21 cellular contexts compared by ENCODE assay signal in the genomic region with DNA sequence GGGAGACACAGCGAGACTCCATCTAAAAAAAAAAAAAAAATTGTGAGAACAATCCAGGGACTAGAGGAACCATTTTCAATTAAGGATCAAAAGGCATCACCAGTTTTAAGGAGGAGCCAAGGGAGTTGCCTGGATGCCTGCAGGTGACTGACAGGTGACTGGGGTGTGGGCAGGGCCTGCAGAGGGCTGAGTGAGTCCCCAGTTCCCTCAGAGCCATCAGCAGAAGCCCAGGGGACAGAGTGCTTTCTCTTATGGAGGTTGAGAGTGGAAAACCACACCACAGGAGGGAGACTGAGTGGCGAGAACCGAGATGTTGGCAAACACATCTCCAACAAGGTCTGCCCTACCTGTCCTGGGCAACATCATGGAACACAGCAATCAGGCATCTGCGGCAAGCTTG.
"Had no signal": no experiment of that assay in that cellular context is flagged by ENCODE, and none has a peak within 500 bp of the region (broad histone marks: within the 10 kb centered on the region; RNA-seq: fewer than 3 reads in every experiment).

No MANE protein-coding gene starts in this region.

- DNase-seq: activated CD4-positive, alpha-beta T cell treated with anti-CD3 and anti-CD28 coated beads, Interleukin-2, amount 10 ng/mL, durations not matched to agents 7 days and 5 days; activated CD8-positive, alpha-beta T cell treated with anti-CD3 and anti-CD28 coated beads, Interleukin-2, amount 10 ng/mL, durations not matched to agents 7 days and 5 days; activated naive CD4-positive, alpha-beta T cell treated with anti-CD3 and anti-CD28 coated beads, Interleukin-2, amount 10 ng/mL, durations not matched to agents 7 days and 5 days; activated naive CD8-positive, alpha-beta T cell treated with anti-CD3 and anti-CD28 coated beads, Interleukin-2, amount 50 U/mL, for 24 hours; activated T-cell treated with anti-CD3 and anti-CD28 coated beads, Interleukin-2, amount 50 U/mL, for 24 hours; brain microvascular endothelial cell; central memory CD4-positive, alpha-beta T cell; colonic mucosa; foreskin keratinocyte; hippocampal formation; kidney; left lung; nephron progenitor cell; occipital lobe; retina; stimulated activated CD4-positive, alpha-beta T cell treated with anti-CD3 and anti-CD28 coated beads, Interleukin-2, amount 100 ng/mL, for 24 hours; T1000; uterus had no signal

- H3K27ac Mint-ChIP-seq: activated CD4-positive, alpha-beta T cell treated with anti-CD3 and anti-CD28 coated beads, Interleukin-2, amount 10 ng/mL, durations not matched to agents 7 days and 5 days; activated CD8-positive, alpha-beta T cell treated with anti-CD3 and anti-CD28 coated beads, Interleukin-2, amount 10 ng/mL, durations not matched to agents 7 days and 5 days; activated naive CD4-positive, alpha-beta T cell treated with anti-CD3 and anti-CD28 coated beads, Interleukin-2, amount 10 ng/mL, durations not matched to agents 7 days and 5 days; activated naive CD8-positive, alpha-beta T cell treated with anti-CD3 and anti-CD28 coated beads, Interleukin-2, amount 50 U/mL, for 24 hours; activated T-cell treated with anti-CD3 and anti-CD28 coated beads, Interleukin-2, amount 50 U/mL, for 24 hours; activated T-helper 2 cell treated with anti-CD3 and anti-CD28 coated beads, Interferon-gamma antibody, Interleukin-2, Interleukin-4, amounts not matched to agents 10 μg/mL and 5 μg/mL and 100 μg/mL, durations not matched to agents 14 hours and 24 hours and 36 hours; nephron progenitor cell; stimulated activated naive CD8-positive, alpha-beta T cell treated with anti-CD3 and anti-CD28 coated beads, Interleukin-15, Interleukin-2, amounts not matched to agents 100 ng/mL and 50 ng/mL, for 24 hours had no signal

- H3K27me3 ChIP-seq: brain microvascular endothelial cell, colonic mucosa, left lung, tibial nerve, uterus had no signal

- H3K27ac ChIP-seq: brain microvascular endothelial cell, colonic mucosa, foreskin keratinocyte, left lung, tibial nerve, uterus had no signal

- ATAC-seq: activated CD8-positive, alpha-beta T cell treated with anti-CD3 and anti-CD28 coated beads, Interleukin-2, amount 10 ng/mL, durations not matched to agents 7 days and 5 days; activated naive CD8-positive, alpha-beta T cell treated with anti-CD3 and anti-CD28 coated beads, Interleukin-2, amount 50 U/mL, for 24 hours; foreskin keratinocyte; left lung had no signal

- H3K4me1 Mint-ChIP-seq: activated naive CD8-positive, alpha-beta T cell treated with anti-CD3 and anti-CD28 coated beads, Interleukin-2, amount 50 U/mL, for 24 hours; nephron progenitor cell had no signal

- H3K4me1 ChIP-seq: colonic mucosa, foreskin keratinocyte, left lung, tibial nerve, uterus had no signal

- H3K9me3 Mint-ChIP-seq: activated CD4-positive, alpha-beta T cell treated with anti-CD3 and anti-CD28 coated beads, Interleukin-2, amount 10 ng/mL, durations not matched to agents 7 days and 5 days; activated naive CD4-positive, alpha-beta T cell treated with anti-CD3 and anti-CD28 coated beads, Interleukin-2, amount 10 ng/mL, durations not matched to agents 7 days and 5 days; activated naive CD8-positive, alpha-beta T cell treated with anti-CD3 and anti-CD28 coated beads, Interleukin-2, amount 50 U/mL, for 24 hours; activated T-cell treated with anti-CD3 and anti-CD28 coated beads, Interleukin-2, amount 50 U/mL, for 24 hours; activated T-helper 2 cell treated with anti-CD3 and anti-CD28 coated beads, Interferon-gamma antibody, Interleukin-2, Interleukin-4, amounts not matched to agents 10 μg/mL and 5 μg/mL and 100 μg/mL, durations not matched to agents 14 hours and 24 hours and 36 hours; nephron progenitor cell; stimulated activated naive CD8-positive, alpha-beta T cell treated with anti-CD3 and anti-CD28 coated beads, Interleukin-15, Interleukin-2, amounts not matched to agents 100 ng/mL and 50 ng/mL, for 24 hours had no signal

- H3K27me3 Mint-ChIP-seq: activated naive CD8-positive, alpha-beta T cell treated with anti-CD3 and anti-CD28 coated beads, Interleukin-2, amount 50 U/mL, for 24 hours; activated T-cell treated with anti-CD3 and anti-CD28 coated beads, Interleukin-2, amount 50 U/mL, for 24 hours; stimulated activated naive CD8-positive, alpha-beta T cell treated with anti-CD3 and anti-CD28 coated beads, Interleukin-15, Interleukin-2, amounts not matched to agents 100 ng/mL and 50 ng/mL, for 24 hours had no signal

- H3K4me3 ChIP-seq: colonic mucosa, left lung, tibial nerve, uterus had no signal

- H3K4me3 Mint-ChIP-seq: activated CD4-positive, alpha-beta T cell treated with anti-CD3 and anti-CD28 coated beads, Interleukin-2, amount 10 ng/mL, durations not matched to agents 7 days and 5 days; activated CD8-positive, alpha-beta T cell treated with anti-CD3 and anti-CD28 coated beads, Interleukin-2, amount 10 ng/mL, durations not matched to agents 7 days and 5 days; activated naive CD4-positive, alpha-beta T cell treated with anti-CD3 and anti-CD28 coated beads, Interleukin-2, amount 10 ng/mL, durations not matched to agents 7 days and 5 days; activated naive CD8-positive, alpha-beta T cell treated with anti-CD3 and anti-CD28 coated beads, Interleukin-2, amount 50 U/mL, for 24 hours; activated T-cell treated with anti-CD3 and anti-CD28 coated beads, Interleukin-2, amount 50 U/mL, for 24 hours; nephron progenitor cell; stimulated activated naive CD8-positive, alpha-beta T cell treated with anti-CD3 and anti-CD28 coated beads, Interleukin-15, Interleukin-2, amounts not matched to agents 100 ng/mL and 50 ng/mL, for 24 hours had no signal

- H3K36me3 ChIP-seq: brain microvascular endothelial cell, colonic mucosa, left lung, tibial nerve, uterus had no signal

- H3K36me3 Mint-ChIP-seq: activated naive CD4-positive, alpha-beta T cell treated with anti-CD3 and anti-CD28 coated beads, Interleukin-2, amount 10 ng/mL, durations not matched to agents 7 days and 5 days had no signal
